ENCODE assay signal across 27 cellular contexts in the genomic region with DNA sequence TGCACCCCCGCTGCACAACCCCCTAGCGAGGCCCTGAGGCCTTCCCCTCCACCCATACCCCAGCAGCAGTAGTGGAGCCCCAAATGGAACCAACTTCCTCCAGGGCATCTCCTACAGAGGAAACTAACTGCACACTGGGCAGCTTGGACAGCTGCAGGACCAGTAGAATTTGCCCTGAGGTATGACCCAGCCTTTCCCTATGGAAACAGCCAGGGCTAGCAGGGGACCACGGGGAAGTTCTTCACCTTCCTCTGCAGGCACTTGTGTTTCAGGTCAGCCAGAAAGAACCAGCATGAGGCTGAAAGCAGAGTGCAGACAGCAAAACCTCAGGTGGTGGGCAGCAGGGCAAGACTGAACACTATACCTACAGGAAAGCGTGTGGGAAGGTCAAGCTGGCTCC.
"Had no signal": no experiment of that assay in that cellular context is flagged by ENCODE, and none has a peak within 500 bp of the region (broad histone marks: within the 10 kb centered on the region; RNA-seq: fewer than 3 reads in every experiment).

No MANE protein-coding gene starts in this region.

- DNase-seq: colonic mucosa; effector CD8-positive, alpha-beta T cell; endodermal cell; foreskin keratinocyte; heart left ventricle; kidney; nucleus accumbens; stimulated activated CD4-positive, alpha-beta T cell treated with anti-CD3 and anti-CD28 coated beads, Interleukin-2, amount 100 ng/mL, for 24 hours; stimulated activated CD4-positive, alpha-beta T cell treated with anti-CD3 and anti-CD28 coated beads, Interleukin-4, amount 100 ng/mL, for 24 hours; stimulated activated naive B cell treated with anti-CD40 and anti-IgM and Interleukin-4, amounts not matched to agents 10 μg/mL and 1 μg/mL and 100 μg/mL, for 72 hours; upper lobe of left lung had no signal

- H3K4me2 ChIP-seq: hepatocyte, neural progenitor cell had no signal

- H3K27me3 Mint-ChIP-seq: dendritic cell treated with granulocyte-macrophage colony-stimulating factor and Interleukin-4, amounts not matched to agents 40 ng/mL and 50 ng/mL, for 4 days; memory B cell; stimulated activated naive B cell treated with anti-CD40 and anti-IgM and Interleukin-4, amounts not matched to agents 10 μg/mL and 1 μg/mL and 100 μg/mL, for 72 hours; stimulated activated naive CD8-positive, alpha-beta T cell treated with anti-CD3 and anti-CD28 coated beads, Interleukin-15, Interleukin-2, amounts not matched to agents 100 ng/mL and 50 ng/mL, for 24 hours had no signal

- H3K4me1 ChIP-seq: colonic mucosa, foreskin keratinocyte, prostate gland had no signal

- H3K4me3 Mint-ChIP-seq: dendritic cell treated with granulocyte-macrophage colony-stimulating factor and Interleukin-4, amounts not matched to agents 40 ng/mL and 50 ng/mL, for 4 days; endodermal cell; memory B cell; nephron; neural progenitor cell; stimulated activated naive B cell treated with anti-CD40 and anti-IgM and Interleukin-4, amounts not matched to agents 10 μg/mL and 1 μg/mL and 100 μg/mL, for 72 hours; stimulated activated naive CD8-positive, alpha-beta T cell treated with anti-CD3 and anti-CD28 coated beads, Interleukin-15, Interleukin-2, amounts not matched to agents 100 ng/mL and 50 ng/mL, for 24 hours had no signal

- H3K27me3 ChIP-seq: colonic mucosa, foreskin keratinocyte, gastroesophageal sphincter, heart left ventricle, hepatocyte, neural progenitor cell, right atrium auricular region, tibial nerve, upper lobe of left lung had no signal

- ATAC-seq: esophagus mucosa; foreskin keratinocyte; gastroesophageal sphincter; heart left ventricle; left lobe of liver; sciatic nerve; stimulated activated naive B cell treated with anti-CD40 and anti-IgM and Interleukin-4, amounts not matched to agents 10 μg/mL and 1 μg/mL and 100 μg/mL, for 72 hours had no signal

- H3K9me3 Mint-ChIP-seq: dendritic cell treated with granulocyte-macrophage colony-stimulating factor and Interleukin-4, amounts not matched to agents 40 ng/mL and 50 ng/mL, for 4 days; memory B cell; nephron; neural progenitor cell; stimulated activated naive CD8-positive, alpha-beta T cell treated with anti-CD3 and anti-CD28 coated beads, Interleukin-15, Interleukin-2, amounts not matched to agents 100 ng/mL and 50 ng/mL, for 24 hours had no signal

- H2AFZ ChIP-seq: hepatocyte, neural progenitor cell had no signal

- H3K36me3 Mint-ChIP-seq: memory B cell; neural progenitor cell; stimulated activated naive B cell treated with anti-CD40 and anti-IgM and Interleukin-4, amounts not matched to agents 10 μg/mL and 1 μg/mL and 100 μg/mL, for 72 hours had no signal

- H3K9ac ChIP-seq: neural progenitor cell had no signal

- H3K27ac Mint-ChIP-seq: dendritic cell treated with granulocyte-macrophage colony-stimulating factor and Interleukin-4, amounts not matched to agents 40 ng/mL and 50 ng/mL, for 4 days; endodermal cell; memory B cell; nephron; neural progenitor cell; stimulated activated naive B cell treated with anti-CD40 and anti-IgM and Interleukin-4, amounts not matched to agents 10 μg/mL and 1 μg/mL and 100 μg/mL, for 72 hours; stimulated activated naive CD8-positive, alpha-beta T cell treated with anti-CD3 and anti-CD28 coated beads, Interleukin-15, Interleukin-2, amounts not matched to agents 100 ng/mL and 50 ng/mL, for 24 hours had no signal

- H3K4me3 ChIP-seq: colonic mucosa, gastroesophageal sphincter, heart left ventricle, hepatocyte, lung, neural progenitor cell, prostate gland, right atrium auricular region, thoracic aorta, tibial nerve, upper lobe of left lung had no signal

- H3K79me2 ChIP-seq: hepatocyte had no signal

- H3K27ac ChIP-seq: colonic mucosa, epithelial cell of prostate, foreskin keratinocyte, gastroesophageal sphincter, heart left ventricle, hepatocyte, neural progenitor cell, prostate gland, right atrium auricular region, thoracic aorta, tibial nerve, upper lobe of left lung had no signal

- H3K36me3 ChIP-seq: colonic mucosa, gastroesophageal sphincter, heart left ventricle, neural progenitor cell, prostate gland, right atrium auricular region, thoracic aorta, tibial nerve, upper lobe of left lung had no signal

- H3K9me3 ChIP-seq: colonic mucosa, prostate gland had no signal
